1 cellular context compared by ENCODE assay signal in genomic region chr20:47764154-47764734, GRCh38.
TF ChIP-seq lines count a peak whose summit lies in the region.

No MANE protein-coding gene starts in this region.

TF ChIP-seq in GM12878, 131 proteins besides CTCF, POLR2A, EP300 and RAD21:
- TF ChIP-seq USF1 (IDR thresholded peaks at IDR 0.05; ENCODE audit: borderline replicate concordance, extremely low read length, insufficient read depth, low read depth, low read length) (peak; percentile 56), ZZZ3 (IDR thresholded peaks at IDR 0.05; ENCODE audit: control insufficient read depth, insufficient read length, low read depth) (no peak), RAD51 (IDR thresholded peaks at IDR 0.05) (peak; percentile 52; the same call in 1 of the 2 replicates)
TF ChIP-seq in GM12878: peak in this region for 2.
